Comparison of ENCODE assay signal across 9 cellular contexts in the genomic region with DNA sequence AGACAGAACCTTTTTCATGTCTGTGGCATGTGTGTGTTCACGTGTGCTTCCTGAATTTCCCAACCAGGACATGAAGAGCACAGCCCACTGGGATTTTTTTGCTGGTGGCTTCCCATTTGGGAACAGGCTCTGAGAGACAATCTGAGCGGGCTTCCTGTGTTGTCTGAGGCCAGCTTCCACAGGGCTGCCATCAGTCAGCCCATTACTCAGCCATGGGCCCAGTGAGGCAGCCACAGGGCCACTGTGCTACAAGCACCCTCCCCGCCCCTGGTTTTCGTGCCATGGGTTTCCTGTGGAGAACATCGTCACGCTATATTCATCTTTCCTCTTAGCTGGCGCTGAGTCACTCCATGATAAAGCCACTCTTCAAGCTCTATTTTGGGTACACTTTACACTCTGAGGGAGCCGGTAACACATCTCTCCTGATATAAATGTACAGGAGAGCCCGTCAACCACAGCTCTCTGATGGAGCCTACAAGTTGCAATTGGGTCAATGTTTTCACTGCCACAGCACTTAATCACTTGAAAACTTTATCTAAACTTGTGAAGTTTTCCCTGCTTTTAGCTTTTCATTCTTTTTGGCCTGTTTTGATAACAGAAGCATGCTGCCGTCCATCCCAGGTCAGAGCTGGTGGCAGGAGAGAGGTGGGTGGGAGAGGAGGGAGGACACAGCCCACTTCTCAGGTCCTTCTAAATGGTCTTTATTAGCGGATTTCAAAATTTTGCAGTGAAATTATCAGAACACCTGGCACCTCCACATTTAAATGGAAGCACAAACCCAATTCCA.
A peak's percentile ranks its signal among the peaks of the same experiment; 100 is the strongest.
DNase-seq lines count a peak whose midpoint lies in the region; ATAC-seq lines count a peak whose summit lies in the region.
"Had no signal": no experiment of that assay in that cellular context is flagged by ENCODE, and none has a peak within 500 bp of the region (broad histone marks: within the 10 kb centered on the region; RNA-seq: fewer than 3 reads in every experiment).

No MANE protein-coding gene starts in this region.

- H3K9me3 ChIP-seq in BLaER1 treated with 17β-estradiol and CSF1 and Interleukin-3, amounts not matched to agents 10 nM and 100 nM (replicated peaks in 1 of 11) = peaks cover 9 to 33% (median 14%) of the 10 kb centered on the region in 11 experiments

- DNase-seq in amniotic epithelial cell (ENCODE audit: low read depth) (peak; percentile 87), inferior parietal cortex (ENCODE audit: extremely low spot score) (peak; percentile 66), cortex of kidney (lab: John Stamatoyannopoulos, UW) (no peak), COLO829 (ENCODE audit: low spot score) (no peak)
- DNase-seq in stimulated activated CD4-positive, alpha-beta T cell treated with anti-CD3 and anti-CD28 coated beads, Interleukin-4, amount 100 ng/mL, for 48 hours (ENCODE audit: low read depth in 2 of 2) = peak; percentile 70 to 84

- H3K27ac Mint-ChIP-seq in T-helper 1 cell treated with Interleukin-12 subunit alpha and Interleukin-12 subunit beta and Interleukin-4 antibody, amounts not matched to agents 30 μg/mL and 1 μg/mL, for 36 hours = peak overlapping the region; percentile 89

- peak overlapping the region; percentile 11 to 79 (median 66); a peak in 19 of 22 replicates for H3K27ac ChIP-seq in BLaER1 treated with 17β-estradiol and CSF1 and Interleukin-3, amounts not matched to agents 10 nM and 100 nM

- peaks cover 4% of the 10 kb centered on the region for H3K9me3 Mint-ChIP-seq in T-helper 1 cell treated with Interleukin-12 subunit alpha and Interleukin-12 subunit beta and Interleukin-4 antibody, amounts not matched to agents 30 μg/mL and 1 μg/mL, for 36 hours

- peaks cover 0 to 55% (median 29%) of the 10 kb centered on the region in 11 experiments; a peak in 16 of 22 replicates for H4K20me1 ChIP-seq in BLaER1 treated with 17β-estradiol and CSF1 and Interleukin-3, amounts not matched to agents 10 nM and 100 nM

- ATAC-seq in HG02798 (IDR thresholded peaks at IDR 0.05; ENCODE audit: poor library complexity, unreplicated experiment) = peak; percentile 39

- H3K4me2 ChIP-seq in BLaER1 treated with 17β-estradiol and CSF1 and Interleukin-3, amounts not matched to agents 10 nM and 100 nM = peak overlapping the region; percentile 67 to 90 (median 78)

- peak overlapping the region in 5 of 10 experiments; percentile 6 to 22 (median 10); a peak in 1 of 20 replicates for H3K4me3 ChIP-seq in BLaER1 treated with 17β-estradiol and CSF1 and Interleukin-3, amounts not matched to agents 10 nM and 100 nM

- peak overlapping the region; percentile 2 to 61 (median 43); a peak in 17 of 22 replicates for H3K9ac ChIP-seq in BLaER1 treated with 17β-estradiol and CSF1 and Interleukin-3, amounts not matched to agents 10 nM and 100 nM

- H3K36me3 Mint-ChIP-seq in T-helper 1 cell treated with Interleukin-12 subunit alpha and Interleukin-12 subunit beta and Interleukin-4 antibody, amounts not matched to agents 30 μg/mL and 1 μg/mL, for 36 hours (ENCODE audit: low read depth) = peaks cover 15% of the 10 kb centered on the region

- no peaks in the 10 kb centered on the region for H3K27me3 ChIP-seq in BLaER1 treated with 17β-estradiol and CSF1 and Interleukin-3, amounts not matched to agents 10 nM and 100 nM

- peaks cover 32 to 67% (median 48%) of the 10 kb centered on the region in 10 experiments for H3K4me1 ChIP-seq in BLaER1 treated with 17β-estradiol and CSF1 and Interleukin-3, amounts not matched to agents 10 nM and 100 nM

- H3K4me1 Mint-ChIP-seq in T-helper 1 cell treated with Interleukin-12 subunit alpha and Interleukin-12 subunit beta and Interleukin-4 antibody, amounts not matched to agents 30 μg/mL and 1 μg/mL, for 36 hours (ENCODE audit: low read depth) = peaks cover 42% of the 10 kb centered on the region

- H3K27me3 Mint-ChIP-seq in T-helper 1 cell treated with Interleukin-12 subunit alpha and Interleukin-12 subunit beta and Interleukin-4 antibody, amounts not matched to agents 30 μg/mL and 1 μg/mL, for 36 hours (ENCODE audit: low read depth) = no peaks in the 10 kb centered on the region

- H3K4me3 Mint-ChIP-seq in T-helper 1 cell treated with Interleukin-12 subunit alpha and Interleukin-12 subunit beta and Interleukin-4 antibody, amounts not matched to agents 30 μg/mL and 1 μg/mL, for 36 hours = peak overlapping the region; percentile 48
- H3K4me3 Mint-ChIP-seq: neural crest cell had no signal

- H3K36me3 ChIP-seq in BLaER1 treated with 17β-estradiol and CSF1 and Interleukin-3, amounts not matched to agents 10 nM and 100 nM = peaks cover 9 to 73% (median 51%) of the 10 kb centered on the region in 11 experiments

Comparison
In these comparisons a context has a peak if more than half of its experiments do, and no peak if none do; other contexts are left out.
1. DNase-seq: peak in amniotic epithelial cell (single experiment), inferior parietal cortex (single experiment) and stimulated activated CD4-positive, alpha-beta T cell treated with anti-CD3 and anti-CD28 coated beads, Interleukin-4, amount 100 ng/mL, for 48 hours (2 of 2); none in cortex of kidney (single experiment) and COLO829 (single experiment).